Comparison of ENCODE assay signal across 9 cellular contexts in genomic region chr1:33008051-33008914, GRCh38. TPM values are rescaled to one million over a fixed set of nuclear protein-coding genes. Genes with fewer than 3 reads are reported as not detected.
DNase-seq lines count a peak whose midpoint lies in the region; ATAC-seq lines count a peak whose summit lies in the region.
"Had no signal": no experiment of that assay in that cellular context is flagged by ENCODE, and none has a peak within 500 bp of the region (broad histone marks: within the 10 kb centered on the region; RNA-seq: fewer than 3 reads in every experiment).

No MANE protein-coding gene starts in this region.

- H3K27ac ChIP-seq in right cardiac atrium (ENCODE audit: low read length) = peak overlapping the region; percentile 13

- WGBS in right cardiac atrium = 71% methylated on average over 13 of the region's 13 CpGs

- H3K9me3 ChIP-seq in right cardiac atrium (ENCODE audit: control insufficient read depth, low read length) = no peaks in the 10 kb centered on the region
- H3K9me3 ChIP-seq: sigmoid colon had no signal

- intact Hi-C loops in right cardiac atrium (cut with DNase I) = loop anchor here in 2 of 4 donors (10.0 kb wide), 1 partner anchor 73 kb away; no protein-coding TSS in a partner anchor

- H3K4me3 ChIP-seq in right cardiac atrium (ENCODE audit: low read length) = no peak overlapping the region
- H3K4me3 ChIP-seq: sigmoid colon had no signal

- ATAC-seq in right cardiac atrium = no peak
- no peak for ATAC-seq in GM18861 (IDR thresholded peaks at IDR 0.05; ENCODE audit: unreplicated experiment)

- DNase-seq in NCI-H187 (lab: John Stamatoyannopoulos, UW) (peak; percentile 20 to 72), SK-N-DZ (ENCODE audit: low spot score) (peak; percentile 61), right cardiac atrium (no peak), renal cortical epithelial cell (ENCODE audit: low read depth) (peak; percentile 50), NK-92 (lab: John Stamatoyannopoulos, UW; ENCODE audit: unreplicated experiment) (no peak), ACHN (no peak)
- DNase-seq: activated effector memory CD4-positive, alpha-beta T cell treated with Interleukin-2 at 50 U/mL for 16 hours; sigmoid colon had no signal

- H3K4me1 ChIP-seq in right cardiac atrium (ENCODE audit: control insufficient read depth, insufficient read depth, low read length) = peaks cover 29% of the 10 kb centered on the region

- H3K27me3 ChIP-seq in right cardiac atrium (ENCODE audit: control insufficient read depth, insufficient read depth) = no peaks in the 10 kb centered on the region
- H3K27me3 ChIP-seq: sigmoid colon had no signal

- in situ Hi-C loops in ACHN (cut with HindIII; ENCODE audit: low pct_ligation_motif_present, low pct_unique_long_range_greater_than_20kb, low sequenced_read_pairs) = no loop called here

RNA-seq across cellular contexts. Expression of gene AK2, which starts 28.4 kb away (rescaled TPM):
- 231 and 248 TPM in 2 replicates for polyA plus RNA-seq in SK-N-DZ (2014; cell fraction: cytosol; rRNA removed)
- 239 and 380 TPM in 2 replicates for polyA plus RNA-seq in SK-N-DZ (2014; cell fraction: nucleus; rRNA removed)
- total RNA-seq in right cardiac atrium = 100 to 1,000 TPM; 114 to 143 (median 130) TPM
- 149 TPM for polyA plus RNA-seq in right cardiac atrium
- total RNA-seq in renal cortical epithelial cell = 196 and 272 TPM in 2 replicates

RNA-seq across cellular contexts. Expression of gene RNF19B, which starts 43.7 kb away (rescaled TPM):
- 7.3 and 7.5 TPM in 2 replicates for polyA plus RNA-seq in SK-N-DZ (2014; cell fraction: cytosol; rRNA removed)
- 3.3 and 3.9 TPM in 2 replicates for polyA plus RNA-seq in SK-N-DZ (2014; cell fraction: nucleus; rRNA removed)
- total RNA-seq in right cardiac atrium (10 to 100 TPM in 3 of 4 donors, 1 to 10 TPM in 1; 9.8 to 12.5 (median 11.3) TPM), renal cortical epithelial cell (21.0 and 23.4 TPM in 2 replicates)
- polyA plus RNA-seq in right cardiac atrium = 3.8 TPM

Comparison
In these comparisons a context has a peak if more than half of its experiments do, and no peak if none do; other contexts are left out.
1. DNase-seq: peak in NCI-H187 (2 of 2), SK-N-DZ (single experiment) and renal cortical epithelial cell (single experiment); none in right cardiac atrium (0 of 3), NK-92 (single experiment) and ACHN (single experiment).